ENCODE assay signal across 11 cellular contexts in the genomic region with DNA sequence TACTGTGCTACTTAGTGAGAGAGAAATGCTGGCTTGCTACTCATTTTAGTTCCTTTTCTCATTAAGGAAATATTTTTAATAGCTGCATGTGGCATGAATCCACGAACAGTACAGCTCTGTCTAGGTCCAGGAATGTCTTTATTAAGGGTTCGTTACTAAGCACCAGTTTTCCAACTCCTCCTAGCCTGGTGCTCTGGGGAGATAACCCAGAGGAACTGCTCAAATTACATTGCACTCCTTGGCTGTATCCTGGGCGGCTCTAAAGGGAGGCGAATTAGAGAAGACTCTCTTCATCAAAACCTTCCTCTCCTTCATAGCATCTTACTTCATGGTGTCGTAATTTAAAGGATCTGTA.
DNase-seq lines count a peak whose midpoint lies in the region; ATAC-seq, FAIRE-seq and TF ChIP-seq lines count a peak whose summit lies in the region.
"Had no signal": no experiment of that assay in that cellular context is flagged by ENCODE, and none has a peak within 500 bp of the region (broad histone marks: within the 10 kb centered on the region; RNA-seq: fewer than 3 reads in every experiment).

No MANE protein-coding gene starts in this region.

- H3K27ac Mint-ChIP-seq in astrocyte (ENCODE audit: unreplicated experiment), result no peak overlapping the region

- TF ChIP-seq POLR2A in uterus (IDR thresholded peaks at IDR 0.05), result no peak
- no peak for TF ChIP-seq POLR2A in esophagus squamous epithelium (IDR thresholded peaks at IDR 0.05)

- H3K9me3 Mint-ChIP-seq in astrocyte (ENCODE audit: unreplicated experiment), result no peaks in the 10 kb centered on the region

- H3K27ac ChIP-seq in right atrium auricular region, result no peak overlapping the region
- no peak overlapping the region for H3K27ac ChIP-seq in astrocyte (ENCODE audit: low read depth, low read length)
- H3K27ac ChIP-seq in uterus, result no peak overlapping the region
- no peak overlapping the region for H3K27ac ChIP-seq in esophagus squamous epithelium
- H3K27ac ChIP-seq: brain microvascular endothelial cell, Peyer's patch had no signal

- H3K27me3 Mint-ChIP-seq in astrocyte (ENCODE audit: low read depth, unreplicated experiment), result no peaks in the 10 kb centered on the region

- peak overlapping the region; percentile 14 for H3K4me2 ChIP-seq in astrocyte (ENCODE audit: low read length)

- no peaks in the 10 kb centered on the region for H3K36me3 Mint-ChIP-seq in astrocyte (ENCODE audit: low read depth, unreplicated experiment)

- intact Hi-C loops in Right ventricle myocardium superior (cut with DNase I), result loop anchor here (2.0 to 10.0 kb wide), 2 partner anchors 214 to 902 kb away; no protein-coding TSS in a partner anchor
- intact Hi-C loops in uterus (cut with DNase I; ENCODE audit: low total_unique reads), result no loop called here
- intact Hi-C loops in esophagus squamous epithelium (cut with DNase I), result loop anchor here (10.0 kb wide), 1 partner anchor 214 kb away; no protein-coding TSS in a partner anchor

- H3K9me3 ChIP-seq in right atrium auricular region, result no peaks in the 10 kb centered on the region
- H3K9me3 ChIP-seq in astrocyte (ENCODE audit: insufficient read depth, low read depth, low read length), result no peaks in the 10 kb centered on the region
- H3K9me3 ChIP-seq in uterus, result no peaks in the 10 kb centered on the region
- H3K9me3 ChIP-seq in esophagus squamous epithelium, result no peaks in the 10 kb centered on the region
- H3K9me3 ChIP-seq: Peyer's patch had no signal

- H3K9ac ChIP-seq in astrocyte (ENCODE audit: low read length), result no peak overlapping the region

- no peaks in the 10 kb centered on the region for H3K27me3 ChIP-seq in right atrium auricular region
- H3K27me3 ChIP-seq in astrocyte (ENCODE audit: insufficient read depth, low read length), result peaks cover 10% of the 10 kb centered on the region
- H3K27me3 ChIP-seq in uterus, result no peaks in the 10 kb centered on the region
- H3K27me3 ChIP-seq in esophagus squamous epithelium, result peaks cover 0 to 3% (median 0%) of the 10 kb centered on the region in 4 donors
- H3K27me3 ChIP-seq: brain microvascular endothelial cell, Peyer's patch had no signal

- ATAC-seq in Right ventricle myocardium superior (ENCODE audit: poor library complexity), result peak; percentile 75
- ATAC-seq in left lobe of liver, result peak; percentile 19
- ATAC-seq in esophagus mucosa, result no peak

- WGBS in esophagus squamous epithelium, 2 donors, result 26 to 40% methylated on average over 5 of the region's 5 CpGs

- TF ChIP-seq CTCF in right atrium auricular region (IDR thresholded peaks at IDR 0.05), result no peak
- TF ChIP-seq CTCF in astrocyte (IDR thresholded peaks at IDR 0.05; ENCODE audit: insufficient read depth, low read depth, low read length), result no peak
- TF ChIP-seq CTCF in uterus (IDR thresholded peaks at IDR 0.05), result no peak
- no peak for TF ChIP-seq CTCF in esophagus squamous epithelium (IDR thresholded peaks at IDR 0.05)

- no peak overlapping the region for H3K4me3 ChIP-seq in right atrium auricular region
- H3K4me3 ChIP-seq in astrocyte (ENCODE audit: insufficient read depth, low read depth, low read length), result no peak overlapping the region
- no peak overlapping the region for H3K4me3 ChIP-seq in uterus
- no peak overlapping the region for H3K4me3 ChIP-seq in esophagus squamous epithelium
- H3K4me3 ChIP-seq: Peyer's patch had no signal

- H3K36me3 ChIP-seq in right atrium auricular region (no peaks in the 10 kb centered on the region), astrocyte (ENCODE audit: insufficient read depth, low read length) (no peaks in the 10 kb centered on the region), uterus (no peaks in the 10 kb centered on the region), esophagus squamous epithelium (no peaks in the 10 kb centered on the region)
- H3K36me3 ChIP-seq: brain microvascular endothelial cell, Peyer's patch had no signal

- H3K4me1 Mint-ChIP-seq in astrocyte (ENCODE audit: low read depth, unreplicated experiment), result no peaks in the 10 kb centered on the region

- no peaks in the 10 kb centered on the region for H3K79me2 ChIP-seq in astrocyte (ENCODE audit: insufficient read depth, low read length)

- H3K4me3 Mint-ChIP-seq in astrocyte (ENCODE audit: unreplicated experiment), result no peak overlapping the region

- peaks cover 0 to 4% of the 10 kb centered on the region in 2 donors for H3K4me1 ChIP-seq in right atrium auricular region
- H3K4me1 ChIP-seq in astrocyte (ENCODE audit: insufficient read depth, low read length), result no peaks in the 10 kb centered on the region
- H3K4me1 ChIP-seq in uterus, result no peaks in the 10 kb centered on the region
- H3K4me1 ChIP-seq in esophagus squamous epithelium, result no peaks in the 10 kb centered on the region
- H3K4me1 ChIP-seq: Peyer's patch had no signal

- no peak for DNase-seq in Right ventricle myocardium superior
- DNase-seq in right atrium auricular region (ENCODE audit: low spot score), result no peak
- no peak for DNase-seq in astrocyte (ENCODE audit: low read depth)
- DNase-seq in left lobe of liver (ENCODE audit: low spot score), result no peak
- DNase-seq in uterus, result no peak
- DNase-seq in GDM1 (lab: John Stamatoyannopoulos, UW), result no peak
- DNase-seq in esophagus squamous epithelium (lab: John Stamatoyannopoulos, UW), result no peak
- DNase-seq: occipital lobe had no signal

- no peaks in the 10 kb centered on the region for H4K20me1 ChIP-seq in astrocyte (ENCODE audit: insufficient read depth, low read length)

- FAIRE-seq in astrocyte (lab: Jason Lieb, UNC), result no peak

- H2AFZ ChIP-seq in astrocyte (ENCODE audit: low read depth, low read length), result no peak overlapping the region
